ENCODE assay signal across 24 cellular contexts in genomic region chr22:17855891-17856290, GRCh38.
"Had no signal": no experiment of that assay in that cellular context is flagged by ENCODE, and none has a peak within 500 bp of the region (broad histone marks: within the 10 kb centered on the region; RNA-seq: fewer than 3 reads in every experiment).

No MANE protein-coding gene starts in this region.

- H3K27me3 ChIP-seq: body of pancreas, heart right ventricle, SJSA1 had no signal

- DNase-seq: activated CD4-positive, alpha-beta memory T cell treated with anti-CD3 and anti-CD28 coated beads for 36 hours; activated CD4-positive, alpha-beta T cell treated with anti-CD3 and anti-CD28 coated beads for 4 hours; activated CD4-positive, CD25-positive, alpha-beta regulatory T cell; activated effector memory CD4-positive, alpha-beta T cell treated with Interleukin-2 at 50 U/mL for 16 hours; activated naive CD4-positive, alpha-beta T cell treated with anti-CD3 and anti-CD28 coated beads, Interleukin-2, amount 10 ng/mL, durations not matched to agents 7 days and 5 days; activated naive CD8-positive, alpha-beta T cell treated with anti-CD3 and anti-CD28 coated beads, Interleukin-2, amount 50 U/mL, for 24 hours; activated T-cell treated with anti-CD3 and anti-CD28 coated beads, Interleukin-2, amount 50 U/mL, for 48 hours; body of pancreas; caudate nucleus; dermis blood vessel endothelial cell; effector CD8-positive, alpha-beta T cell; heart right ventricle; islet precursor cell; lower lobe of right lung; mesendoderm; naive thymus-derived CD8-positive, alpha-beta T cell; small intestine; stimulated activated CD4-positive, alpha-beta T cell treated with anti-CD3 and anti-CD28 coated beads, Interleukin-15, amount 100 ng/mL, for 24 hours; stimulated activated naive B cell treated with anti-CD40 and anti-IgM and Interleukin-4, amounts not matched to agents 10 μg/mL and 1 μg/mL and 100 μg/mL, for 72 hours had no signal

- H3K4me1 ChIP-seq: lower lobe of right lung, SJSA1 had no signal

- H3K27ac ChIP-seq: body of pancreas, lower lobe of right lung, SJSA1 had no signal

- H3K4me1 Mint-ChIP-seq: activated naive CD8-positive, alpha-beta T cell treated with anti-CD3 and anti-CD28 coated beads, Interleukin-2, amount 50 U/mL, for 24 hours had no signal

- H3K4me3 ChIP-seq: body of pancreas, heart right ventricle, lower lobe of right lung, mucosa of descending colon, SJSA1 had no signal

- H3K27me3 Mint-ChIP-seq: activated CD4-positive, alpha-beta memory T cell treated with anti-CD3 and anti-CD28 coated beads for 36 hours; activated naive CD4-positive, alpha-beta T cell treated with anti-CD3 and anti-CD28 coated beads, Interleukin-2, amount 10 ng/mL, durations not matched to agents 7 days and 5 days; activated naive CD8-positive, alpha-beta T cell treated with anti-CD3 and anti-CD28 coated beads, Interleukin-2, amount 50 U/mL, for 24 hours; naive thymus-derived CD8-positive, alpha-beta T cell; progenitor cell of endocrine pancreas; stimulated activated naive B cell treated with anti-CD40 and anti-IgM and Interleukin-4, amounts not matched to agents 10 μg/mL and 1 μg/mL and 100 μg/mL, for 72 hours had no signal

- H3K27ac Mint-ChIP-seq: activated CD4-positive, alpha-beta memory T cell treated with anti-CD3 and anti-CD28 coated beads for 36 hours; activated naive CD4-positive, alpha-beta T cell treated with anti-CD3 and anti-CD28 coated beads, Interleukin-2, amount 10 ng/mL, durations not matched to agents 7 days and 5 days; activated naive CD8-positive, alpha-beta T cell treated with anti-CD3 and anti-CD28 coated beads, Interleukin-2, amount 50 U/mL, for 24 hours; T-helper 1 cell treated with Interleukin-12 subunit alpha and Interleukin-12 subunit beta and Interleukin-4 antibody, amounts not matched to agents 30 μg/mL and 1 μg/mL, for 36 hours had no signal

- H3K36me3 Mint-ChIP-seq: activated naive CD4-positive, alpha-beta T cell treated with anti-CD3 and anti-CD28 coated beads, Interleukin-2, amount 10 ng/mL, durations not matched to agents 7 days and 5 days had no signal

- H3K4me3 Mint-ChIP-seq: activated CD4-positive, alpha-beta memory T cell treated with anti-CD3 and anti-CD28 coated beads for 36 hours; activated naive CD4-positive, alpha-beta T cell treated with anti-CD3 and anti-CD28 coated beads, Interleukin-2, amount 10 ng/mL, durations not matched to agents 7 days and 5 days; activated naive CD8-positive, alpha-beta T cell treated with anti-CD3 and anti-CD28 coated beads, Interleukin-2, amount 50 U/mL, for 24 hours; naive thymus-derived CD8-positive, alpha-beta T cell; stimulated activated naive B cell treated with anti-CD40 and anti-IgM and Interleukin-4, amounts not matched to agents 10 μg/mL and 1 μg/mL and 100 μg/mL, for 72 hours; T-helper 1 cell treated with Interleukin-12 subunit alpha and Interleukin-12 subunit beta and Interleukin-4 antibody, amounts not matched to agents 30 μg/mL and 1 μg/mL, for 36 hours had no signal

- H3K36me3 ChIP-seq: lower lobe of right lung had no signal

- ATAC-seq: activated naive CD8-positive, alpha-beta T cell treated with anti-CD3 and anti-CD28 coated beads, Interleukin-2, amount 50 U/mL, for 24 hours; body of pancreas; heart right ventricle; lower lobe of right lung; mucosa of descending colon; naive thymus-derived CD8-positive, alpha-beta T cell; right cardiac atrium; stimulated activated naive B cell treated with anti-CD40 and anti-IgM and Interleukin-4, amounts not matched to agents 10 μg/mL and 1 μg/mL and 100 μg/mL, for 72 hours had no signal

- H3K9me3 ChIP-seq: body of pancreas, heart right ventricle, lower lobe of right lung, mucosa of descending colon, SJSA1 had no signal

- H3K9me3 Mint-ChIP-seq: activated CD4-positive, alpha-beta memory T cell treated with anti-CD3 and anti-CD28 coated beads for 36 hours; activated naive CD4-positive, alpha-beta T cell treated with anti-CD3 and anti-CD28 coated beads, Interleukin-2, amount 10 ng/mL, durations not matched to agents 7 days and 5 days; activated naive CD8-positive, alpha-beta T cell treated with anti-CD3 and anti-CD28 coated beads, Interleukin-2, amount 50 U/mL, for 24 hours; naive thymus-derived CD8-positive, alpha-beta T cell; stimulated activated naive B cell treated with anti-CD40 and anti-IgM and Interleukin-4, amounts not matched to agents 10 μg/mL and 1 μg/mL and 100 μg/mL, for 72 hours; T-helper 1 cell treated with Interleukin-12 subunit alpha and Interleukin-12 subunit beta and Interleukin-4 antibody, amounts not matched to agents 30 μg/mL and 1 μg/mL, for 36 hours had no signal
